Comparison of ENCODE assay signal across 1 cellular context in genomic region chr6:87198496-87198895, GRCh38.
TF ChIP-seq lines count a peak whose summit lies in the region.

No MANE protein-coding gene starts in this region.

TF ChIP-seq in GM23338, 12 proteins besides CTCF, POLR2A, EP300 and RAD21:
- no peak for TF ChIP-seq ZNF462 (CRISPR knock-in tag; IDR thresholded peaks at IDR 0.05)
- TF ChIP-seq ZNF331 (CRISPR knock-in tag; IDR thresholded peaks at IDR 0.05; ENCODE audit: low read depth) = no peak
